22 cellular contexts compared by ENCODE assay signal in genomic region chr10:124997246-124997790, GRCh38. TPM values are rescaled to one million over a fixed set of nuclear protein-coding genes. Genes with fewer than 3 reads are reported as not detected.
DNase-seq lines count a peak whose midpoint lies in the region; ATAC-seq and TF ChIP-seq lines count a peak whose summit lies in the region.
"Had no signal": no experiment of that assay in that cellular context is flagged by ENCODE, and none has a peak within 500 bp of the region (broad histone marks: within the 10 kb centered on the region; RNA-seq: fewer than 3 reads in every experiment).

No MANE protein-coding gene starts in this region.

- no peak overlapping the region for H2BK120ac ChIP-seq in mesenchymal stem cell (ENCODE audit: low read depth, low read length)

- H2BK12ac ChIP-seq in mesenchymal stem cell (ENCODE audit: low read length in 2 of 2): no peak overlapping the region

- TF ChIP-seq POLR2A in erythroblast (IDR thresholded peaks at IDR 0.05; ENCODE audit: low read length): no peak

- peak; percentile 25 for DNase-seq in activated T-cell treated with anti-CD3 and anti-CD28 coated beads, Interleukin-2, amount 50 U/mL, for 24 hours
- no peak for DNase-seq in activated T-cell treated with anti-CD3 and anti-CD28 coated beads for 4 hours
- peak; percentile 1 for DNase-seq in RPMI8226
- no peak for DNase-seq in stimulated activated naive B cell treated with anti-CD40 and anti-IgM and Interleukin-4, amounts not matched to agents 10 μg/mL and 1 μg/mL and 100 μg/mL, for 72 hours
- no peak for DNase-seq in activated CD4-positive, alpha-beta T cell treated with anti-CD3 and anti-CD28 coated beads for 36 hours
- DNase-seq in mesenchymal stem cell: no peak
- no peak for DNase-seq in erythroblast (lab: John Stamatoyannopoulos, UW)
- DNase-seq: Calu3; caudate nucleus; NCI-H1105 treated with DMSO at 0.1 percent for 48 hours; NCI-H2107; NCI-H526; retina; stimulated activated CD4-positive, alpha-beta T cell treated with anti-CD3 and anti-CD28 coated beads, Interleukin-12 subunit alpha, Interleukin-12 subunit beta, amount 100 ng/mL, for 4 hours; substantia nigra; T1000 had no signal

- H3K4me1 ChIP-seq in mesenchymal stem cell (ENCODE audit: control insufficient read depth, insufficient read depth, low read depth, low read length): peaks cover 2% of the 10 kb centered on the region
- H3K4me1 ChIP-seq: A549 had no signal

- peaks cover 86 to 98% of the 10 kb centered on the region in 2 experiments for H3K36me3 ChIP-seq in mesenchymal stem cell (ENCODE audit: control insufficient read depth in 1 of 2, insufficient read depth in 2 of 2, low read depth in 1 of 2, low read length in 2 of 2)

- no peaks in the 10 kb centered on the region for H3K36me3 Mint-ChIP-seq in activated T-cell treated with anti-CD3 and anti-CD28 coated beads, Interleukin-2, amount 50 U/mL, for 24 hours (ENCODE audit: low read depth)
- H3K36me3 Mint-ChIP-seq in stimulated activated naive B cell treated with anti-CD40 and anti-IgM and Interleukin-4, amounts not matched to agents 10 μg/mL and 1 μg/mL and 100 μg/mL, for 72 hours: no peaks in the 10 kb centered on the region
- no peaks in the 10 kb centered on the region for H3K36me3 Mint-ChIP-seq in activated CD4-positive, alpha-beta T cell treated with anti-CD3 and anti-CD28 coated beads for 36 hours (ENCODE audit: low read depth)

- no peaks in the 10 kb centered on the region for H3K27me3 ChIP-seq in layer of hippocampus (ENCODE audit: control insufficient read depth, insufficient read depth, low read length)
- no peaks in the 10 kb centered on the region for H3K27me3 ChIP-seq in mesenchymal stem cell (ENCODE audit: control insufficient read depth in 1 of 2, insufficient read depth in 1 of 2, low read length in 2 of 2)
- H3K27me3 ChIP-seq: BLaER1, esophagus muscularis mucosa, gastroesophageal sphincter, neutrophil had no signal

- peaks cover 53% of the 10 kb centered on the region for H3K79me1 ChIP-seq in mesenchymal stem cell (replicated peaks; ENCODE audit: low read length, poor library complexity, severe bottlenecking)

- H3K4ac ChIP-seq in mesenchymal stem cell (ENCODE audit: low read depth in 1 of 2, low read length in 2 of 2): no peak overlapping the region

- no peak overlapping the region for H3K4me2 ChIP-seq in mesenchymal stem cell (ENCODE audit: low read length, poor library complexity, severe bottlenecking)
- H3K4me2 ChIP-seq: A549, BLaER1 had no signal

- 96% methylated on average over 13 of the region's 14 CpGs for WGBS in mesenchymal stem cell

- no peak overlapping the region for H3K4me3 ChIP-seq in mesenchymal stem cell (ENCODE audit: insufficient read depth in 1 of 2, low read depth in 1 of 2, low read length in 2 of 2)
- H3K4me3 ChIP-seq: A549, BLaER1, esophagus muscularis mucosa, gastroesophageal sphincter had no signal

- H3K27ac Mint-ChIP-seq in activated T-cell treated with anti-CD3 and anti-CD28 coated beads, Interleukin-2, amount 50 U/mL, for 24 hours: no peak overlapping the region
- peak overlapping the region; percentile 53 for H3K27ac Mint-ChIP-seq in stimulated activated naive B cell treated with anti-CD40 and anti-IgM and Interleukin-4, amounts not matched to agents 10 μg/mL and 1 μg/mL and 100 μg/mL, for 72 hours
- no peak overlapping the region for H3K27ac Mint-ChIP-seq in activated CD4-positive, alpha-beta T cell treated with anti-CD3 and anti-CD28 coated beads for 36 hours

- H3K18ac ChIP-seq in mesenchymal stem cell (ENCODE audit: low read depth in 1 of 2, low read length in 2 of 2): no peak overlapping the region

- no peak overlapping the region for H2AK5ac ChIP-seq in mesenchymal stem cell (ENCODE audit: low read length, severe bottlenecking)

- H3K9me3 Mint-ChIP-seq in activated T-cell treated with anti-CD3 and anti-CD28 coated beads, Interleukin-2, amount 50 U/mL, for 24 hours: no peaks in the 10 kb centered on the region
- no peaks in the 10 kb centered on the region for H3K9me3 Mint-ChIP-seq in stimulated activated naive B cell treated with anti-CD40 and anti-IgM and Interleukin-4, amounts not matched to agents 10 μg/mL and 1 μg/mL and 100 μg/mL, for 72 hours
- H3K9me3 Mint-ChIP-seq in activated CD4-positive, alpha-beta T cell treated with anti-CD3 and anti-CD28 coated beads for 36 hours (ENCODE audit: low read depth): no peaks in the 10 kb centered on the region

- H3K14ac ChIP-seq in mesenchymal stem cell (ENCODE audit: low read length in 2 of 2): no peak overlapping the region

- H2AFZ ChIP-seq in mesenchymal stem cell (ENCODE audit: low read depth, low read length): no peak overlapping the region

- no peaks in the 10 kb centered on the region for H3K9me3 ChIP-seq in mesenchymal stem cell (ENCODE audit: control insufficient read depth, low read length)
- H3K9me3 ChIP-seq: A549, BLaER1, esophagus muscularis mucosa, gastroesophageal sphincter, neutrophil had no signal

- H3K27me3 Mint-ChIP-seq in activated T-cell treated with anti-CD3 and anti-CD28 coated beads, Interleukin-2, amount 50 U/mL, for 24 hours: no peaks in the 10 kb centered on the region
- H3K27me3 Mint-ChIP-seq in stimulated activated naive B cell treated with anti-CD40 and anti-IgM and Interleukin-4, amounts not matched to agents 10 μg/mL and 1 μg/mL and 100 μg/mL, for 72 hours: no peaks in the 10 kb centered on the region
- H3K27me3 Mint-ChIP-seq in activated CD4-positive, alpha-beta T cell treated with anti-CD3 and anti-CD28 coated beads for 36 hours: no peaks in the 10 kb centered on the region

- intact Hi-C loops in activated CD4-positive, alpha-beta T cell treated with anti-CD3 and anti-CD28 coated beads for 36 hours (cut with DNase I, micrococcal nuclease): no loop called here

- H4K91ac ChIP-seq in mesenchymal stem cell (ENCODE audit: low read length): no peak overlapping the region

- POLR2A ChIA-PET in activated CD4-positive, alpha-beta T cell treated with anti-CD3 and anti-CD28 coated beads for 36 hours (lab: Charles Lee): no interaction called here

- no peak overlapping the region for H2BK5ac ChIP-seq in mesenchymal stem cell (ENCODE audit: low read depth, low read length, poor library complexity, severe bottlenecking)

- H2BK15ac ChIP-seq in mesenchymal stem cell (ENCODE audit: low read depth, poor library complexity, severe bottlenecking): no peak overlapping the region

- H3K27ac ChIP-seq in layer of hippocampus (ENCODE audit: low read depth, low read length): peak overlapping the region; percentile 5
- no peak overlapping the region for H3K27ac ChIP-seq in mesenchymal stem cell (ENCODE audit: low read length, poor library complexity, severe bottlenecking)
- H3K27ac ChIP-seq: A549, BLaER1, esophagus muscularis mucosa, neutrophil had no signal

- H3K4me1 Mint-ChIP-seq in activated T-cell treated with anti-CD3 and anti-CD28 coated beads, Interleukin-2, amount 50 U/mL, for 24 hours (ENCODE audit: low read depth): no peaks in the 10 kb centered on the region
- H3K4me1 Mint-ChIP-seq in stimulated activated naive B cell treated with anti-CD40 and anti-IgM and Interleukin-4, amounts not matched to agents 10 μg/mL and 1 μg/mL and 100 μg/mL, for 72 hours: no peaks in the 10 kb centered on the region
- H3K4me1 Mint-ChIP-seq in activated CD4-positive, alpha-beta T cell treated with anti-CD3 and anti-CD28 coated beads for 36 hours: no peaks in the 10 kb centered on the region

- no peak for ATAC-seq in stimulated activated naive B cell treated with anti-CD40 and anti-IgM and Interleukin-4, amounts not matched to agents 10 μg/mL and 1 μg/mL and 100 μg/mL, for 72 hours (replicated peaks)
- no peak for ATAC-seq in activated CD4-positive, alpha-beta T cell treated with anti-CD3 and anti-CD28 coated beads for 36 hours
- ATAC-seq: A549, gastroesophageal sphincter had no signal

- H4K8ac ChIP-seq in mesenchymal stem cell (ENCODE audit: low read length): no peak overlapping the region

- no peak overlapping the region for H3K4me3 Mint-ChIP-seq in activated T-cell treated with anti-CD3 and anti-CD28 coated beads, Interleukin-2, amount 50 U/mL, for 24 hours
- no peak overlapping the region for H3K4me3 Mint-ChIP-seq in stimulated activated naive B cell treated with anti-CD40 and anti-IgM and Interleukin-4, amounts not matched to agents 10 μg/mL and 1 μg/mL and 100 μg/mL, for 72 hours
- H3K4me3 Mint-ChIP-seq in activated CD4-positive, alpha-beta T cell treated with anti-CD3 and anti-CD28 coated beads for 36 hours: no peak overlapping the region

- H3K23ac ChIP-seq in mesenchymal stem cell (ENCODE audit: low read length in 2 of 2): no peak overlapping the region

- H3K9ac ChIP-seq in mesenchymal stem cell (ENCODE audit: low read length): no peak overlapping the region
- H3K9ac ChIP-seq: BLaER1 had no signal

- CTCF ChIA-PET in activated CD4-positive, alpha-beta T cell treated with anti-CD3 and anti-CD28 coated beads for 36 hours (lab: Charles Lee): interaction anchor here (0.8 kb wide), 1 partner anchor 36 kb away, joined by 3 read pairs; no protein-coding TSS in a partner anchor

RNA-seq across cellular contexts. Expression of gene ZRANB1, which starts 55.4 kb away (rescaled TPM):
- total RNA-seq in activated CD4-positive, alpha-beta T cell treated with anti-CD3 and anti-CD28 coated beads for 36 hours: 10 to 100 TPM in 1 of 2 experiments, 1 to 10 TPM in 1; 8.4 to 10.4 TPM
- polyA plus RNA-seq in mesenchymal stem cell (2013, experiment 1 of 2): 17.5 TPM
- 18.6 TPM for polyA plus RNA-seq in mesenchymal stem cell (2013, experiment 2 of 2)

Comparison
In these comparisons a context has a peak if more than half of its experiments do, and no peak if none do; other contexts are left out.
1. DNase-seq: peak in activated T-cell treated with anti-CD3 and anti-CD28 coated beads, Interleukin-2, amount 50 U/mL, for 24 hours (single experiment) and RPMI8226 (single experiment); none in activated T-cell treated with anti-CD3 and anti-CD28 coated beads for 4 hours (single experiment), stimulated activated naive B cell treated with anti-CD40 and anti-IgM and Interleukin-4, amounts not matched to agents 10 μg/mL and 1 μg/mL and 100 μg/mL, for 72 hours (single experiment), activated CD4-positive, alpha-beta T cell treated with anti-CD3 and anti-CD28 coated beads for 36 hours (single experiment), mesenchymal stem cell (single experiment) and erythroblast (0 of 2).